Comparison of ENCODE assay signal across 1 cellular context in the genomic region with DNA sequence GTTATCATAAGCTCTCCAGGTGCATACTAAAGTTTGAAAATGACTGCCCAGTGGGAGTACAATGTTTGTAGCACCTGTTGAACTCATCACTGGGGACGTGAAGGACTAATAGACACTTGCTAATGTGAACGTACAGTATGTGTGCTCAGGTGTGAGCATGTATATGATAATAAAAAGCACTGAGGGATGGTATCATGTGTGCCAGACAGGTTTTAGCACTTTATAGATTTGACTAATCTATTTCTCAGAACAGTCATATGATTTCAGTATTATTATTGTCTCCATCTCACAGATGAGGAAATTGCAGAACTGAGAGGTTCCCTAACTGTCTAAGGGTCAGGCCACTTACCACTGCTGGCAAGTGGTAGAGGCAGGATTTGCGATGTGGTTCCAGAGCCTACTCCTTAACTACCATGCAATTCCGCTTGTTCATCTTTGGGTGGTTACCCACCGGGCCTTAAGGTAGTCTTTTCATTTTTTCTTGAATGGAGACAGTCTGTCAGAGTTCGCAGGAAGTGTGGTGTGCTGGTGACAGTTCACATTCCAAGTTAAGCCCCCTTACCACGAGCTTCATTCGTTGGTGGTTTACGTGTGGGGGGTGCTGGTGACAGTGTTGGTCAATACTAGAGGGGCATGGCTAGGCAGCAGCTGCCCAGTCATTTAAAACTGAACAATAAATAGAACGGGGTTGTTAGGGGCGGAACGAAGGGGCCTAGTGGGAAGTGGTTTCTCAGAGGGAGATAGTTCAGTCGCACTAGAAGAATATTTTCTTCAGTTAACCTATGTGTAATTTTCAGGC.
TF ChIP-seq lines count a peak whose summit lies in the region.

No MANE protein-coding gene starts in this region.

TF ChIP-seq in GM12878, 131 proteins besides CTCF, POLR2A, EP300 and RAD21 (continued from another document and continues in another):
- TF ChIP-seq, protein P1, sequence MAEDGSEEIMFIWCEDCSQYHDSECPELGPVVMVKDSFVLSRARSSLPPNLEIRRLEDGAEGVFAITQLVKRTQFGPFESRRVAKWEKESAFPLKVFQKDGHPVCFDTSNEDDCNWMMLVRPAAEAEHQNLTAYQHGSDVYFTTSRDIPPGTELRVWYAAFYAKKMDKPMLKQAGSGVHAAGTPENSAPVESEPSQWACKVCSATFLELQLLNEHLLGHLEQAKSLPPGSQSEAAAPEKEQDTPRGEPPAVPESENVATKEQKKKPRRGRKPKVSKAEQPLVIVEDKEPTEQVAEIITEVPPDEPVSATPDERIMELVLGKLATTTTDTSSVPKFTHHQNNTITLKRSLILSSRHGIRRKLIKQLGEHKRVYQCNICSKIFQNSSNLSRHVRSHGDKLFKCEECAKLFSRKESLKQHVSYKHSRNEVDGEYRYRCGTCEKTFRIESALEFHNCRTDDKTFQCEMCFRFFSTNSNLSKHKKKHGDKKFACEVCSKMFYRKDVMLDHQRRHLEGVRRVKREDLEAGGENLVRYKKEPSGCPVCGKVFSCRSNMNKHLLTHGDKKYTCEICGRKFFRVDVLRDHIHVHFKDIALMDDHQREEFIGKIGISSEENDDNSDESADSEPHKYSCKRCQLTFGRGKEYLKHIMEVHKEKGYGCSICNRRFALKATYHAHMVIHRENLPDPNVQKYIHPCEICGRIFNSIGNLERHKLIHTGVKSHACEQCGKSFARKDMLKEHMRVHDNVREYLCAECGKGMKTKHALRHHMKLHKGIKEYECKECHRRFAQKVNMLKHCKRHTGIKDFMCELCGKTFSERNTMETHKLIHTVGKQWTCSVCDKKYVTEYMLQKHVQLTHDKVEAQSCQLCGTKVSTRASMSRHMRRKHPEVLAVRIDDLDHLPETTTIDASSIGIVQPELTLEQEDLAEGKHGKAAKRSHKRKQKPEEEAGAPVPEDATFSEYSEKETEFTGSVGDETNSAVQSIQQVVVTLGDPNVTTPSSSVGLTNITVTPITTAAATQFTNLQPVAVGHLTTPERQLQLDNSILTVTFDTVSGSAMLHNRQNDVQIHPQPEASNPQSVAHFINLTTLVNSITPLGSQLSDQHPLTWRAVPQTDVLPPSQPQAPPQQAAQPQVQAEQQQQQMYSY (CRISPR knock-in tag; IDR thresholded peaks at IDR 0.05): no peak
- TF ChIP-seq MYB (IDR thresholded peaks at IDR 0.05; ENCODE audit: borderline replicate concordance, low read depth, low read length): peak; percentile 19; the same call in 1 of the 2 replicates
- TF ChIP-seq ZNF274 (IDR thresholded peaks at IDR 0.05; ENCODE audit: insufficient read depth, insufficient read length): no peak
- TF ChIP-seq JUNB (IDR thresholded peaks at IDR 0.05): peak; percentile 96
- no peak for TF ChIP-seq POLR2AphosphoS2 (IDR thresholded peaks at IDR 0.05; ENCODE audit: low read depth, low read length)
- peak; percentile 53 for TF ChIP-seq SP1 (IDR thresholded peaks at IDR 0.05; ENCODE audit: low read depth, low read length)
- TF ChIP-seq, protein P2, sequence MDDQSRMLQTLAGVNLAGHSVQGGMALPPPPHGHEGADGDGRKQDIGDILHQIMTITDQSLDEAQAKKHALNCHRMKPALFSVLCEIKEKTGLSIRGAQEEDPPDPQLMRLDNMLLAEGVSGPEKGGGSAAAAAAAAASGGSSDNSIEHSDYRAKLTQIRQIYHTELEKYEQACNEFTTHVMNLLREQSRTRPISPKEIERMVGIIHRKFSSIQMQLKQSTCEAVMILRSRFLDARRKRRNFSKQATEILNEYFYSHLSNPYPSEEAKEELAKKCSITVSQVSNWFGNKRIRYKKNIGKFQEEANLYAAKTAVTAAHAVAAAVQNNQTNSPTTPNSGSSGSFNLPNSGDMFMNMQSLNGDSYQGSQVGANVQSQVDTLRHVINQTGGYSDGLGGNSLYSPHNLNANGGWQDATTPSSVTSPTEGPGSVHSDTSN (IDR thresholded peaks at IDR 0.05; ENCODE audit: insufficient replicate concordance, low read depth, low read length): no peak
- TF ChIP-seq NFIC (IDR thresholded peaks at IDR 0.05; ENCODE audit: low read depth, low read length): peak; percentile 94
- peak; percentile 39 for TF ChIP-seq POLR2AphosphoS5 (IDR thresholded peaks at IDR 0.05; ENCODE audit: low read length)
- no peak for TF ChIP-seq RELA (IDR thresholded peaks at IDR 0.05; ENCODE audit: borderline replicate concordance, partially characterized antibody)
- peak; percentile 67; the same call in 1 of the 2 replicates for TF ChIP-seq NBN (IDR thresholded peaks at IDR 0.05)
- TF ChIP-seq CHD4 (IDR thresholded peaks at IDR 0.05): no peak
- peak; percentile 48; the same call in 1 of the 2 replicates for TF ChIP-seq MEF2A (IDR thresholded peaks at IDR 0.05; ENCODE audit: insufficient read depth, low read depth, low read length)
- TF ChIP-seq, protein P3, sequence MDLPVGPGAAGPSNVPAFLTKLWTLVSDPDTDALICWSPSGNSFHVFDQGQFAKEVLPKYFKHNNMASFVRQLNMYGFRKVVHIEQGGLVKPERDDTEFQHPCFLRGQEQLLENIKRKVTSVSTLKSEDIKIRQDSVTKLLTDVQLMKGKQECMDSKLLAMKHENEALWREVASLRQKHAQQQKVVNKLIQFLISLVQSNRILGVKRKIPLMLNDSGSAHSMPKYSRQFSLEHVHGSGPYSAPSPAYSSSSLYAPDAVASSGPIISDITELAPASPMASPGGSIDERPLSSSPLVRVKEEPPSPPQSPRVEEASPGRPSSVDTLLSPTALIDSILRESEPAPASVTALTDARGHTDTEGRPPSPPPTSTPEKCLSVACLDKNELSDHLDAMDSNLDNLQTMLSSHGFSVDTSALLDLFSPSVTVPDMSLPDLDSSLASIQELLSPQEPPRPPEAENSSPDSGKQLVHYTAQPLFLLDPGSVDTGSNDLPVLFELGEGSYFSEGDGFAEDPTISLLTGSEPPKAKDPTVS (IDR thresholded peaks at IDR 0.05; ENCODE audit: low read depth, low read length): no peak
- TF ChIP-seq, protein P4, sequence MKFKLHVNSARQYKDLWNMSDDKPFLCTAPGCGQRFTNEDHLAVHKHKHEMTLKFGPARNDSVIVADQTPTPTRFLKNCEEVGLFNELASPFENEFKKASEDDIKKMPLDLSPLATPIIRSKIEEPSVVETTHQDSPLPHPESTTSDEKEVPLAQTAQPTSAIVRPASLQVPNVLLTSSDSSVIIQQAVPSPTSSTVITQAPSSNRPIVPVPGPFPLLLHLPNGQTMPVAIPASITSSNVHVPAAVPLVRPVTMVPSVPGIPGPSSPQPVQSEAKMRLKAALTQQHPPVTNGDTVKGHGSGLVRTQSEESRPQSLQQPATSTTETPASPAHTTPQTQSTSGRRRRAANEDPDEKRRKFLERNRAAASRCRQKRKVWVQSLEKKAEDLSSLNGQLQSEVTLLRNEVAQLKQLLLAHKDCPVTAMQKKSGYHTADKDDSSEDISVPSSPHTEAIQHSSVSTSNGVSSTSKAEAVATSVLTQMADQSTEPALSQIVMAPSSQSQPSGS (IDR thresholded peaks at IDR 0.05; ENCODE audit: low read length): peak; percentile 82
- TF ChIP-seq ESRRA (IDR thresholded peaks at IDR 0.05; ENCODE audit: low read length): no peak
- peak; percentile 94 for TF ChIP-seq BCL11A (IDR thresholded peaks at IDR 0.05; ENCODE audit: low read depth, low read length)
- TF ChIP-seq MTA3 (IDR thresholded peaks at IDR 0.05; ENCODE audit: borderline replicate concordance, low read length): 0 out of 2 replicates have a peak, but pooled peaks have one; percentile 54
- TF ChIP-seq, protein P5, sequence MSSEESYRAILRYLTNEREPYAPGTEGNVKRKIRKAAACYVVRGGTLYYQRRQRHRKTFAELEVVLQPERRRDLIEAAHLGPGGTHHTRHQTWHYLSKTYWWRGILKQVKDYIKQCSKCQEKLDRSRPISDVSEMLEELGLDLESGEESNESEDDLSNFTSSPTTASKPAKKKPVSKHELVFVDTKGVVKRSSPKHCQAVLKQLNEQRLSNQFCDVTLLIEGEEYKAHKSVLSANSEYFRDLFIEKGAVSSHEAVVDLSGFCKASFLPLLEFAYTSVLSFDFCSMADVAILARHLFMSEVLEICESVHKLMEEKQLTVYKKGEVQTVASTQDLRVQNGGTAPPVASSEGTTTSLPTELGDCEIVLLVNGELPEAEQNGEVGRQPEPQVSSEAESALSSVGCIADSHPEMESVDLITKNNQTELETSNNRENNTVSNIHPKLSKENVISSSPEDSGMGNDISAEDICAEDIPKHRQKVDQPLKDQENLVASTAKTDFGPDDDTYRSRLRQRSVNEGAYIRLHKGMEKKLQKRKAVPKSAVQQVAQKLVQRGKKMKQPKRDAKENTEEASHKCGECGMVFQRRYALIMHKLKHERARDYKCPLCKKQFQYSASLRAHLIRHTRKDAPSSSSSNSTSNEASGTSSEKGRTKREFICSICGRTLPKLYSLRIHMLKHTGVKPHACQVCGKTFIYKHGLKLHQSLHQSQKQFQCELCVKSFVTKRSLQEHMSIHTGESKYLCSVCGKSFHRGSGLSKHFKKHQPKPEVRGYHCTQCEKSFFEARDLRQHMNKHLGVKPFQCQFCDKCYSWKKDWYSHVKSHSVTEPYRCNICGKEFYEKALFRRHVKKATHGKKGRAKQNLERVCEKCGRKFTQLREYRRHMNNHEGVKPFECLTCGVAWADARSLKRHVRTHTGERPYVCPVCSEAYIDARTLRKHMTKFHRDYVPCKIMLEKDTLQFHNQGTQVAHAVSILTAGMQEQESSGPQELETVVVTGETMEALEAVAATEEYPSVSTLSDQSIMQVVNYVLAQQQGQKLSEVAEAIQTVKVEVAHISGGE (CRISPR knock-in tag; IDR thresholded peaks at IDR 0.05): 0 out of 2 replicates have a peak, but pooled peaks have one; percentile 49
- peak; percentile 89 for TF ChIP-seq DPF2 (IDR thresholded peaks at IDR 0.05)
- peak; percentile 32; the same call in 1 of the 2 replicates for TF ChIP-seq GABPA (IDR thresholded peaks at IDR 0.05; ENCODE audit: low read depth)
- peak; percentile 60 for TF ChIP-seq TBL1XR1 (IDR thresholded peaks at IDR 0.05; ENCODE audit: low read depth, low read length)
- TF ChIP-seq, protein P6, sequence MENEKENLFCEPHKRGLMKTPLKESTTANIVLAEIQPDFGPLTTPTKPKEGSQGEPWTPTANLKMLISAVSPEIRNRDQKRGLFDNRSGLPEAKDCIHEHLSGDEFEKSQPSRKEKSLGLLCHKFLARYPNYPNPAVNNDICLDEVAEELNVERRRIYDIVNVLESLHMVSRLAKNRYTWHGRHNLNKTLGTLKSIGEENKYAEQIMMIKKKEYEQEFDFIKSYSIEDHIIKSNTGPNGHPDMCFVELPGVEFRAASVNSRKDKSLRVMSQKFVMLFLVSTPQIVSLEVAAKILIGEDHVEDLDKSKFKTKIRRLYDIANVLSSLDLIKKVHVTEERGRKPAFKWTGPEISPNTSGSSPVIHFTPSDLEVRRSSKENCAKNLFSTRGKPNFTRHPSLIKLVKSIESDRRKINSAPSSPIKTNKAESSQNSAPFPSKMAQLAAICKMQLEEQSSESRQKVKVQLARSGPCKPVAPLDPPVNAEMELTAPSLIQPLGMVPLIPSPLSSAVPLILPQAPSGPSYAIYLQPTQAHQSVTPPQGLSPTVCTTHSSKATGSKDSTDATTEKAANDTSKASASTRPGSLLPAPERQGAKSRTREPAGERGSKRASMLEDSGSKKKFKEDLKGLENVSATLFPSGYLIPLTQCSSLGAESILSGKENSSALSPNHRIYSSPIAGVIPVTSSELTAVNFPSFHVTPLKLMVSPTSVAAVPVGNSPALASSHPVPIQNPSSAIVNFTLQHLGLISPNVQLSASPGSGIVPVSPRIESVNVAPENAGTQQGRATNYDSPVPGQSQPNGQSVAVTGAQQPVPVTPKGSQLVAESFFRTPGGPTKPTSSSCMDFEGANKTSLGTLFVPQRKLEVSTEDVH (IDR thresholded peaks at IDR 0.05; ENCODE audit: low read depth, partially characterized antibody): no peak
- TF ChIP-seq BACH1 (IDR thresholded peaks at IDR 0.05; ENCODE audit: borderline replicate concordance): peak; percentile 84; the same call in 1 of the 2 replicates
- TF ChIP-seq CBX5 (IDR thresholded peaks at IDR 0.05; ENCODE audit: low read depth): peak; percentile 62; the same call in 1 of the 2 replicates
- TF ChIP-seq TCF7 (IDR thresholded peaks at IDR 0.05; ENCODE audit: borderline replicate concordance): 0 out of 2 replicates have a peak, but pooled peaks have one; percentile 14
- TF ChIP-seq ASH2L (IDR thresholded peaks at IDR 0.05; ENCODE audit: borderline replicate concordance, low read depth): 0 out of 2 replicates have a peak, but pooled peaks have one; percentile 81
- TF ChIP-seq NFXL1 (IDR thresholded peaks at IDR 0.05; ENCODE audit: borderline replicate concordance): no peak
- TF ChIP-seq TAF1 (IDR thresholded peaks at IDR 0.05; ENCODE audit: borderline replicate concordance, low read depth, low read length): peak; percentile 37; the same call in 1 of the 2 replicates
- 0 out of 2 replicates have a peak, but pooled peaks have one; percentile 21 for TF ChIP-seq RB1 (IDR thresholded peaks at IDR 0.05; ENCODE audit: borderline replicate concordance)
- peak in 1 of 2 experiments; percentile 81; a peak in 2 of 4 replicates for TF ChIP-seq ETV6 (conservative IDR thresholded peaks at IDR 0.05 in 1 of 2, IDR thresholded peaks at IDR 0.05 in 1 of 2; ENCODE audit: borderline replicate concordance in 1 of 2, low read depth in 1 of 2)
- no peak for TF ChIP-seq HDAC6 (IDR thresholded peaks at IDR 0.05; ENCODE audit: unreplicated experiment)
- TF ChIP-seq HDGF (IDR thresholded peaks at IDR 0.05): no peak; the same call in 1 of the 2 replicates
- TF ChIP-seq PAX5 (IDR thresholded peaks at IDR 0.05; ENCODE audit: borderline replicate concordance, low read depth, low read length): peak; percentile 84
- peak; percentile 84 for TF ChIP-seq GATAD2B (conservative IDR thresholded peaks at IDR 0.05; ENCODE audit: low read depth)
- peak; percentile 73; the same call in 2 of the 3 replicates for TF ChIP-seq POU2F2 (IDR thresholded peaks at IDR 0.05; ENCODE audit: borderline replicate concordance, low read depth, low read length)
- TF ChIP-seq ATF7 (IDR thresholded peaks at IDR 0.05; ENCODE audit: low read depth): peak; percentile 81
- 0 out of 4 replicates have a peak, but pooled peaks of 1 of the 2 experiments have one; percentile 29 for TF ChIP-seq SRF (IDR thresholded peaks at IDR 0.05; ENCODE audit: low read depth in 2 of 2, low read length in 2 of 2)
- 0 out of 2 replicates have a peak, but pooled peaks have one; percentile 30 for TF ChIP-seq HDAC2 (IDR thresholded peaks at IDR 0.05)
- peak; percentile 94 for TF ChIP-seq IKZF1 (conservative IDR thresholded peaks at IDR 0.05)
- TF ChIP-seq FOXM1 (IDR thresholded peaks at IDR 0.05; ENCODE audit: low read depth, low read length): peak; percentile 92
- no peak for TF ChIP-seq SUZ12 (IDR thresholded peaks at IDR 0.05; ENCODE audit: unreplicated experiment)
- TF ChIP-seq ZNF207 (IDR thresholded peaks at IDR 0.05; ENCODE audit: borderline replicate concordance): peak; percentile 50; the same call in 1 of the 2 replicates
- TF ChIP-seq, protein P7, sequence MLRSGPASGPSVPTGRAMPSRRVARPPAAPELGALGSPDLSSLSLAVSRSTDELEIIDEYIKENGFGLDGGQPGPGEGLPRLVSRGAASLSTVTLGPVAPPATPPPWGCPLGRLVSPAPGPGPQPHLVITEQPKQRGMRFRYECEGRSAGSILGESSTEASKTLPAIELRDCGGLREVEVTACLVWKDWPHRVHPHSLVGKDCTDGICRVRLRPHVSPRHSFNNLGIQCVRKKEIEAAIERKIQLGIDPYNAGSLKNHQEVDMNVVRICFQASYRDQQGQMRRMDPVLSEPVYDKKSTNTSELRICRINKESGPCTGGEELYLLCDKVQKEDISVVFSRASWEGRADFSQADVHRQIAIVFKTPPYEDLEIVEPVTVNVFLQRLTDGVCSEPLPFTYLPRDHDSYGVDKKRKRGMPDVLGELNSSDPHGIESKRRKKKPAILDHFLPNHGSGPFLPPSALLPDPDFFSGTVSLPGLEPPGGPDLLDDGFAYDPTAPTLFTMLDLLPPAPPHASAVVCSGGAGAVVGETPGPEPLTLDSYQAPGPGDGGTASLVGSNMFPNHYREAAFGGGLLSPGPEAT (IDR thresholded peaks at IDR 0.05; ENCODE audit: low read depth): peak; percentile 84; the same call in 1 of the 2 replicates
- TF ChIP-seq TARDBP (IDR thresholded peaks at IDR 0.05; ENCODE audit: borderline replicate concordance): no peak
- TF ChIP-seq STAT1 (conservative IDR thresholded peaks at IDR 0.05): 0 out of 2 replicates have a peak, but pooled peaks have one; percentile 35
